12 cellular contexts compared by ENCODE assay signal in genomic region chr4:124803641-124804040, GRCh38.
A peak's percentile ranks its signal among the peaks of the same experiment; 100 is the strongest.
DNase-seq lines count a peak whose midpoint lies in the region; ATAC-seq, FAIRE-seq and TF ChIP-seq lines count a peak whose summit lies in the region.
"Had no signal": no experiment of that assay in that cellular context is flagged by ENCODE, and none has a peak within 500 bp of the region (broad histone marks: within the 10 kb centered on the region; RNA-seq: fewer than 3 reads in every experiment).

No MANE protein-coding gene starts in this region.

- FAIRE-seq in astrocyte (lab: Jason Lieb, UNC): no peak

- H3K4me2 ChIP-seq in astrocyte (ENCODE audit: low read length): no peak overlapping the region

- no peaks in the 10 kb centered on the region for H3K9me3 ChIP-seq in astrocyte (ENCODE audit: insufficient read depth, low read depth, low read length)
- H3K9me3 ChIP-seq: left ventricle myocardium inferior, vagina had no signal

- no peak overlapping the region for H2AFZ ChIP-seq in astrocyte (ENCODE audit: low read depth, low read length)

- H3K27ac ChIP-seq in astrocyte (ENCODE audit: low read depth, low read length): no peak overlapping the region
- H3K27ac ChIP-seq: left ventricle myocardium inferior, vagina had no signal

- H3K36me3 Mint-ChIP-seq in activated naive CD8-positive, alpha-beta T cell treated with anti-CD3 and anti-CD28 coated beads, Interleukin-2, amount 50 U/mL, for 24 hours (ENCODE audit: low read depth): no peaks in the 10 kb centered on the region
- H3K36me3 Mint-ChIP-seq in activated naive CD8-positive, alpha-beta T cell treated with anti-CD3 and anti-CD28 coated beads for 36 hours: no peaks in the 10 kb centered on the region
- H3K36me3 Mint-ChIP-seq in astrocyte (ENCODE audit: low read depth, unreplicated experiment): no peaks in the 10 kb centered on the region

- H3K4me1 Mint-ChIP-seq in activated naive CD8-positive, alpha-beta T cell treated with anti-CD3 and anti-CD28 coated beads, Interleukin-2, amount 50 U/mL, for 24 hours: no peaks in the 10 kb centered on the region
- H3K4me1 Mint-ChIP-seq in activated naive CD8-positive, alpha-beta T cell treated with anti-CD3 and anti-CD28 coated beads for 36 hours: peaks cover 2% of the 10 kb centered on the region
- peaks cover 5% of the 10 kb centered on the region for H3K4me1 Mint-ChIP-seq in astrocyte (ENCODE audit: low read depth, unreplicated experiment)

- H3K9ac ChIP-seq in astrocyte (ENCODE audit: low read length): no peak overlapping the region

- H3K4me1 ChIP-seq in astrocyte (ENCODE audit: insufficient read depth, low read length): no peaks in the 10 kb centered on the region
- H3K4me1 ChIP-seq: left ventricle myocardium inferior, vagina had no signal

- H3K27me3 ChIP-seq in astrocyte (ENCODE audit: insufficient read depth, low read length): no peaks in the 10 kb centered on the region
- H3K27me3 ChIP-seq: vagina had no signal

- H3K4me3 Mint-ChIP-seq in activated naive CD8-positive, alpha-beta T cell treated with anti-CD3 and anti-CD28 coated beads, Interleukin-2, amount 50 U/mL, for 24 hours: no peak overlapping the region
- H3K4me3 Mint-ChIP-seq in activated naive CD8-positive, alpha-beta T cell treated with anti-CD3 and anti-CD28 coated beads for 36 hours: no peak overlapping the region
- H3K4me3 Mint-ChIP-seq in astrocyte (ENCODE audit: unreplicated experiment): no peak overlapping the region

- H3K36me3 ChIP-seq in astrocyte (ENCODE audit: insufficient read depth, low read length): no peaks in the 10 kb centered on the region
- H3K36me3 ChIP-seq: left ventricle myocardium inferior, vagina had no signal

- H4K20me1 ChIP-seq in astrocyte (ENCODE audit: insufficient read depth, low read length): no peaks in the 10 kb centered on the region

- H3K27me3 Mint-ChIP-seq in activated naive CD8-positive, alpha-beta T cell treated with anti-CD3 and anti-CD28 coated beads, Interleukin-2, amount 50 U/mL, for 24 hours: no peaks in the 10 kb centered on the region
- H3K27me3 Mint-ChIP-seq in activated naive CD8-positive, alpha-beta T cell treated with anti-CD3 and anti-CD28 coated beads for 36 hours: no peaks in the 10 kb centered on the region
- H3K27me3 Mint-ChIP-seq in astrocyte (ENCODE audit: low read depth, unreplicated experiment): no peaks in the 10 kb centered on the region

- H3K4me3 ChIP-seq in astrocyte (ENCODE audit: insufficient read depth, low read depth, low read length): no peak overlapping the region
- H3K4me3 ChIP-seq: left ventricle myocardium inferior, vagina had no signal

- ATAC-seq in activated naive CD8-positive, alpha-beta T cell treated with anti-CD3 and anti-CD28 coated beads, Interleukin-2, amount 50 U/mL, for 24 hours: peak; percentile 63
- ATAC-seq in HG03175 (IDR thresholded peaks at IDR 0.05; ENCODE audit: unreplicated experiment) (peak; percentile 53), HG03095 (IDR thresholded peaks at IDR 0.05; ENCODE audit: unreplicated experiment) (no peak)
- ATAC-seq in stimulated activated naive CD8-positive, alpha-beta T cell treated with anti-CD3 and anti-CD28 coated beads, Interleukin-15, Interleukin-2, amounts not matched to agents 100 U/mL and 50 U/mL, for 24 hours: peak; percentile 43

- no peak overlapping the region for H3K27ac Mint-ChIP-seq in activated naive CD8-positive, alpha-beta T cell treated with anti-CD3 and anti-CD28 coated beads, Interleukin-2, amount 50 U/mL, for 24 hours
- H3K27ac Mint-ChIP-seq in activated naive CD8-positive, alpha-beta T cell treated with anti-CD3 and anti-CD28 coated beads for 36 hours: no peak overlapping the region
- H3K27ac Mint-ChIP-seq in astrocyte (ENCODE audit: unreplicated experiment): no peak overlapping the region

- no peak for DNase-seq in activated naive CD8-positive, alpha-beta T cell treated with anti-CD3 and anti-CD28 coated beads, Interleukin-2, amount 50 U/mL, for 24 hours
- DNase-seq in activated naive CD8-positive, alpha-beta T cell treated with anti-CD3 and anti-CD28 coated beads for 36 hours: no peak
- DNase-seq in astrocyte (ENCODE audit: low read depth): peak; percentile 21
- no peak for DNase-seq in stimulated activated naive CD8-positive, alpha-beta T cell treated with anti-CD3 and anti-CD28 coated beads, Interleukin-15, Interleukin-2, amounts not matched to agents 100 U/mL and 50 U/mL, for 24 hours
- no peak for DNase-seq in OCI-M2 (lab: John Stamatoyannopoulos, UW; ENCODE audit: unreplicated experiment)
- no peak for DNase-seq in pons (ENCODE audit: low spot score)
- DNase-seq: activated CD4-positive, alpha-beta T cell treated with anti-CD3 and anti-CD28 coated beads, Interleukin-2, amount 50 U/mL, for 1 hour; left ventricle myocardium inferior; NCI-H187 had no signal

- TF ChIP-seq CTCF in astrocyte (IDR thresholded peaks at IDR 0.05; ENCODE audit: insufficient read depth, low read depth, low read length): no peak

- H3K79me2 ChIP-seq in astrocyte (ENCODE audit: insufficient read depth, low read length): no peaks in the 10 kb centered on the region

- H3K9me3 Mint-ChIP-seq in activated naive CD8-positive, alpha-beta T cell treated with anti-CD3 and anti-CD28 coated beads, Interleukin-2, amount 50 U/mL, for 24 hours: peaks cover 11% of the 10 kb centered on the region
- H3K9me3 Mint-ChIP-seq in activated naive CD8-positive, alpha-beta T cell treated with anti-CD3 and anti-CD28 coated beads for 36 hours: no peaks in the 10 kb centered on the region
- H3K9me3 Mint-ChIP-seq in astrocyte (ENCODE audit: unreplicated experiment): peaks cover 5% of the 10 kb centered on the region
